In genomic region chr2:218010116-218010837, GRCh38 we compare ENCODE assay signal across 1 cellular context.
A peak's percentile ranks its signal among the peaks of the same experiment; 100 is the strongest.
TF ChIP-seq lines count a peak whose summit lies in the region.

No MANE protein-coding gene starts in this region.

TF ChIP-seq in H1, 55 proteins besides CTCF, POLR2A, EP300 and RAD21:
- no peak for TF ChIP-seq CBX5 (IDR thresholded peaks at IDR 0.05; ENCODE audit: low read depth, low read length)
- TF ChIP-seq ASH2L (IDR thresholded peaks at IDR 0.05; ENCODE audit: low read length): peak; percentile 41
- 0 out of 2 replicates have a peak, but pooled peaks have one; percentile 13 for TF ChIP-seq RBBP5 (IDR thresholded peaks at IDR 0.05; ENCODE audit: borderline replicate concordance, low read depth, low read length)
- peak; percentile 83 for TF ChIP-seq KDM4A (IDR thresholded peaks at IDR 0.05; ENCODE audit: low read depth, low read length, severe bottlenecking)
- peak; percentile 55 for TF ChIP-seq SUZ12 (IDR thresholded peaks at IDR 0.05; ENCODE audit: low read length)
- no peak for TF ChIP-seq NRF1 (IDR thresholded peaks at IDR 0.05; ENCODE audit: low read depth, low read length)
- TF ChIP-seq EZH2 (IDR thresholded peaks at IDR 0.05; ENCODE audit: low read depth, low read length, severe bottlenecking): peak; percentile 66
